1 cellular context compared by ENCODE assay signal in the genomic region with DNA sequence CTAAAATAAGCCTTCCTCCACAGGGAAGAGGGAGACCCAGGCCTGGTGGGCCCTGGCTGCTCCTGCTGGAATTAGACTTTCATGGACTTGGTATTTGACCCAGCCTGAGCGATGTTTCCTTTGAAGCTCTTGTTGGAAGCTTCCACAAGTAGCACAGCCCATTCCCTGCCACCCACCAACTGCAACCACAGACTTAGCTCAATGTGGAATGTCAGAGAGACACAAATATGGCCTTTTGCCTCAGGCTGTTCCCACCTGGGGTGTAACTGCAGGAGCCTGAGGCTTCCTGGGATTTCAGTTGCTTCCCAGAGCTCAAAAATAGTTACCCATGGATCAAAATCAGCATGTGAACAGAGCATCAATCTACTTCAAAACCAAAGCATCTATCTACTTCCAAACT.
TF ChIP-seq lines count a peak whose summit lies in the region.

No MANE protein-coding gene starts in this region.

TF ChIP-seq in IMR-90, 13 proteins besides CTCF, POLR2A, EP300 and RAD21:
- TF ChIP-seq MXI1 (IDR thresholded peaks at IDR 0.05; ENCODE audit: borderline replicate concordance, low read depth, low read length), result no peak
- no peak for TF ChIP-seq MAFK (IDR thresholded peaks at IDR 0.05; ENCODE audit: low read depth, low read length)
- no peak for TF ChIP-seq SMC3 (IDR thresholded peaks at IDR 0.05; ENCODE audit: low read depth, low read length)
- TF ChIP-seq, protein P1, sequence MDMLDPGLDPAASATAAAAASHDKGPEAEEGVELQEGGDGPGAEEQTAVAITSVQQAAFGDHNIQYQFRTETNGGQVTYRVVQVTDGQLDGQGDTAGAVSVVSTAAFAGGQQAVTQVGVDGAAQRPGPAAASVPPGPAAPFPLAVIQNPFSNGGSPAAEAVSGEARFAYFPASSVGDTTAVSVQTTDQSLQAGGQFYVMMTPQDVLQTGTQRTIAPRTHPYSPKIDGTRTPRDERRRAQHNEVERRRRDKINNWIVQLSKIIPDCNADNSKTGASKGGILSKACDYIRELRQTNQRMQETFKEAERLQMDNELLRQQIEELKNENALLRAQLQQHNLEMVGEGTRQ (IDR thresholded peaks at IDR 0.05; ENCODE audit: low read depth, low read length), result no peak
- TF ChIP-seq FOS (IDR thresholded peaks at IDR 0.05; ENCODE audit: low read depth, low read length), result no peak
- TF ChIP-seq CHD1 (IDR thresholded peaks at IDR 0.05; ENCODE audit: low read depth, low read length), result no peak
- no peak for TF ChIP-seq CEBPB (IDR thresholded peaks at IDR 0.05; ENCODE audit: low read depth, low read length)
- TF ChIP-seq RCOR1 (IDR thresholded peaks at IDR 0.05; ENCODE audit: insufficient replicate concordance, low read length), result no peak
TF ChIP-seq in IMR-90: peak in this region for 0.
